ENCODE assay signal across 33 cellular contexts in genomic region chr19:31180907-31181306, GRCh38.
"Had no signal": no experiment of that assay in that cellular context is flagged by ENCODE, and none has a peak within 500 bp of the region (broad histone marks: within the 10 kb centered on the region; RNA-seq: fewer than 3 reads in every experiment).

No MANE protein-coding gene starts in this region.

- DNase-seq: Karpas-422, Kasumi-1, KG1, MG63, MM.1S, NCI-H1048, NCI-H1092, NCI-H1092 treated with DMSO at 0.1 percent for 48 hours, NCI-H1105, NCI-H1105 treated with DMSO at 0.1 percent for 48 hours, NCI-H1417, NCI-H1417 treated with DMSO at 0.1 percent for 48 hours, NCI-H1436, NCI-H1436 treated with DMSO at 0.1 percent for 48 hours, NCI-H146, NCI-H1694, NCI-H1694 treated with DMSO at 0.1 percent for 48 hours, NCI-H187, NCI-H187 treated with DMSO at 0.1 percent for 48 hours, NCI-H1930, NCI-H2029, NCI-H2029 treated with DMSO at 0.1 percent for 48 hours, NCI-H2081, NCI-H2081 treated with DMSO at 0.1 percent for 48 hours, NCI-H2107, NCI-H2171, NCI-H2171 treated with DMSO at 0.1 percent for 48 hours, NCI-H2227 treated with DMSO at 0.1 percent for 48 hours, NCI-H226, NCI-H345, NCI-H446, NCI-H446 treated with DMSO at 0.1 percent for 48 hours had no signal

- H3K4me3 ChIP-seq: MG63 had no signal

- H3K27me3 ChIP-seq: MG63 had no signal

- H3K36me3 ChIP-seq: MG63 had no signal

- H3K27ac ChIP-seq: KMS-11 had no signal

- H3K9me3 ChIP-seq: MG63 had no signal

- H3K4me2 ChIP-seq: KMS-11 had no signal
